In the genomic region with DNA sequence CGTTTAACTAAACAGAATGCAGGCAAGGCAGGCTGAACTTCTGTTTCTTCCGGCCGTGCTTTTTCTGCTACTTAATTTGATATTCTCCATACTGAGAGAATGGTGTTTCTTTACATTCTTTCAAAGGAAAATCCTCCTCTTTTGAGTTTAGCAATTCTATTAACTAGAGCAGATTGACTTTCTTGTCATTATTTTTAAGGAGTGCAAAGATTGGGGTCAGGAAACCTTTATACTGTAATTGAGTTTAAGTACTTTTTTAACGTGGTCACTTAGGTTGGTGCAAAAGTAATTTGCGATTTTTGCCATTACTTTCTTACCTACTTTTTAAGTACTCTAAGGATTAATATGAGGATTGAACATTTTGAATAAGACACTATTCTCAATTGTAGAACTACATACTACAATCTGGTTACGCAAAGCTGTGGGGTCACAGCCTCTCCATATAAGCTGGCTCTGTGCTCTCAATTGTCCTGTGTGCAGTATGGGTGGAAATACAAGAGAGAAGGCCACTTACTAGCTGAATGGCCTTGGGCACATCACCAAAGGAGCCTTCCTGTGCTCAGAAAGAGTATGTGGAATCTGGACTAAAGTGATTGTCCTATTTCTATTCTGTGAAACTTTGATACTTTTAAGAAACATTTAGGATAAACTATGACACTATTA, we compare ENCODE assay signal across 16 cellular contexts. TPM values are rescaled to one million over a fixed set of nuclear protein-coding genes. Genes with fewer than 3 reads are reported as not detected.
DNase-seq lines count a peak whose midpoint lies in the region; ATAC-seq and TF ChIP-seq lines count a peak whose summit lies in the region.
"Had no signal": no experiment of that assay in that cellular context is flagged by ENCODE, and none has a peak within 500 bp of the region (broad histone marks: within the 10 kb centered on the region; RNA-seq: fewer than 3 reads in every experiment).

No MANE protein-coding gene starts in this region.

- peak overlapping the region; percentile 80 for H3K27ac Mint-ChIP-seq in CD4-positive, alpha-beta T cell
- peak overlapping the region; percentile 73 for H3K27ac Mint-ChIP-seq in central memory CD8-positive, alpha-beta T cell (ENCODE audit: low read depth)
- peak overlapping the region; percentile 43 for H3K27ac Mint-ChIP-seq in nephron progenitor cell

- WGBS in sigmoid colon, 2 donors: 84 to 86% methylated on average over 6 of the region's 6 CpGs

- H3K36me3 Mint-ChIP-seq in CD4-positive, alpha-beta T cell (ENCODE audit: low read depth): peaks cover 35% of the 10 kb centered on the region
- peaks cover 23% of the 10 kb centered on the region for H3K36me3 Mint-ChIP-seq in central memory CD8-positive, alpha-beta T cell (ENCODE audit: insufficient read depth)
- H3K36me3 Mint-ChIP-seq in nephron progenitor cell (ENCODE audit: low read depth): peaks cover 3% of the 10 kb centered on the region

- ATAC-seq in CD4-positive, alpha-beta T cell (ENCODE audit: poor library complexity): no peak
- ATAC-seq in central memory CD8-positive, alpha-beta T cell (replicated peaks; ENCODE audit: extremely low read depth, poor library complexity, severe bottlenecking): no peak
- no peak for ATAC-seq in GM21447 (IDR thresholded peaks at IDR 0.05; ENCODE audit: unreplicated experiment)

- no peak for TF ChIP-seq POLR2A in sigmoid colon (IDR thresholded peaks at IDR 0.05)

- H3K9me3 ChIP-seq in CD4-positive, alpha-beta T cell (ENCODE audit: control insufficient read depth, low read length): no peaks in the 10 kb centered on the region
- no peaks in the 10 kb centered on the region for H3K9me3 ChIP-seq in HEK293 (ENCODE audit: control insufficient read depth, insufficient read depth, low read depth, low read length)
- no peaks in the 10 kb centered on the region for H3K9me3 ChIP-seq in sigmoid colon

- POLR2A ChIA-PET in CD4-positive, alpha-beta T cell (lab: Charles Lee): interaction anchor here (0.6 to 6.6 kb wide), 12 partner anchors 8 to 223 kb away, joined by 3 to 66 read pairs (median 4); a partner anchor contains a TSS
- POLR2A ChIA-PET in HEK293 (lab: Yijun Ruan, JAX): interaction anchor here (0.6 to 1.2 kb wide), 2 partner anchors 12 to 121 kb away, joined by 3 to 4 read pairs; no protein-coding TSS in a partner anchor

- H3K4me3 ChIP-seq in HEK293 (ENCODE audit: low read depth, low read length): no peak overlapping the region
- H3K4me3 ChIP-seq in sigmoid colon: no peak overlapping the region
- H3K4me3 ChIP-seq: cardiac muscle cell, lung had no signal

- H3K36me3 ChIP-seq in HEK293 (ENCODE audit: control insufficient read depth in 2 of 2, insufficient read depth in 1 of 2, low read length in 2 of 2) (peaks cover 2 to 4% of the 10 kb centered on the region in 2 experiments; a peak in 2 of 3 replicates), sigmoid colon (no peaks in the 10 kb centered on the region)
- H3K36me3 ChIP-seq: cardiac muscle cell had no signal

- H3K27ac ChIP-seq in CD4-positive, alpha-beta T cell (ENCODE audit: low read depth, low read length): peak overlapping the region; percentile 60
- H3K27ac ChIP-seq in HEK293 (ENCODE audit: extremely low read depth, low read depth, low read length): peak overlapping the region; percentile 6; the same call in 1 of the 2 replicates
- H3K27ac ChIP-seq in sigmoid colon: no peak overlapping the region
- H3K27ac ChIP-seq: cardiac muscle cell had no signal

- TF ChIP-seq EP300 in sigmoid colon (IDR thresholded peaks at IDR 0.05): no peak

- H3K4me1 ChIP-seq in HEK293 (ENCODE audit: control insufficient read depth, insufficient read depth, low read length) (peaks cover 43% of the 10 kb centered on the region), sigmoid colon (peaks cover 0 to 74% (median 64%) of the 10 kb centered on the region in 4 donors)

- no peak for DNase-seq in CD4-positive, alpha-beta T cell
- DNase-seq in central memory CD8-positive, alpha-beta T cell (ENCODE audit: low spot score in 2 of 2): no peak
- no peak for DNase-seq in nephron progenitor cell
- DNase-seq in SIG-M5 (lab: John Stamatoyannopoulos, UW): no peak
- no peak for DNase-seq in sigmoid colon
- DNase-seq: activated CD4-positive, alpha-beta T cell treated with anti-CD3 and anti-CD28 coated beads for 1 hour; activated gamma-delta T cell; DND-41; NCI-H187 treated with DMSO at 0.1 percent for 48 hours; NCI-H524; nucleus accumbens; stimulated activated naive CD4-positive, alpha-beta T cell had no signal

- no peaks in the 10 kb centered on the region for H3K27me3 Mint-ChIP-seq in CD4-positive, alpha-beta T cell
- no peaks in the 10 kb centered on the region for H3K27me3 Mint-ChIP-seq in central memory CD8-positive, alpha-beta T cell
- H3K27me3 Mint-ChIP-seq in nephron progenitor cell (ENCODE audit: low read depth, poor library complexity): peaks cover 4% of the 10 kb centered on the region

- no peaks in the 10 kb centered on the region for H3K9me3 Mint-ChIP-seq in CD4-positive, alpha-beta T cell
- H3K9me3 Mint-ChIP-seq in central memory CD8-positive, alpha-beta T cell: no peaks in the 10 kb centered on the region
- H3K9me3 Mint-ChIP-seq in nephron progenitor cell: no peaks in the 10 kb centered on the region

- peaks cover 94% of the 10 kb centered on the region for H3K4me1 Mint-ChIP-seq in CD4-positive, alpha-beta T cell (ENCODE audit: low read depth)
- H3K4me1 Mint-ChIP-seq in central memory CD8-positive, alpha-beta T cell: peaks cover 83% of the 10 kb centered on the region
- peaks cover 45% of the 10 kb centered on the region for H3K4me1 Mint-ChIP-seq in nephron progenitor cell

- no peaks in the 10 kb centered on the region for H3K27me3 ChIP-seq in CD4-positive, alpha-beta T cell (ENCODE audit: control insufficient read depth, insufficient read depth, low read length)
- H3K27me3 ChIP-seq in sigmoid colon: no peaks in the 10 kb centered on the region
- H3K27me3 ChIP-seq: cardiac muscle cell had no signal

- H3K4me3 Mint-ChIP-seq in CD4-positive, alpha-beta T cell: peak overlapping the region; percentile 68
- peak overlapping the region; percentile 72 for H3K4me3 Mint-ChIP-seq in central memory CD8-positive, alpha-beta T cell
- H3K4me3 Mint-ChIP-seq in nephron progenitor cell: no peak overlapping the region

- no peak for TF ChIP-seq CTCF in CD4-positive, alpha-beta T cell (IDR thresholded peaks at IDR 0.05)
- no peak for TF ChIP-seq CTCF in HEK293 (tag by site-specific recombination; IDR thresholded peaks at IDR 0.05)
- TF ChIP-seq CTCF in nephron progenitor cell (IDR thresholded peaks at IDR 0.05): no peak
- TF ChIP-seq CTCF in sigmoid colon (IDR thresholded peaks at IDR 0.05): no peak

- intact Hi-C loops in CD4-positive, alpha-beta T cell (cut with DNase I, micrococcal nuclease): loop anchor here in 1 of 2 experiments (1.0 kb wide), 1 partner anchor 10 kb away; no protein-coding TSS in a partner anchor
- intact Hi-C loops in sigmoid colon (cut with DNase I): no loop called here

- CTCF ChIA-PET in CD4-positive, alpha-beta T cell (lab: Charles Lee): interaction anchor here (1.5 to 1.7 kb wide), 3 partner anchors 27 to 70 kb away, joined by 3 to 4 read pairs (median 4); no protein-coding TSS in a partner anchor
- CTCF ChIA-PET in HEK293 (lab: Yijun Ruan, JAX): interaction anchor here (0.6 kb wide), 1 partner anchor 1808 kb away, joined by 4 read pairs; no protein-coding TSS in a partner anchor

TF ChIP-seq in HEK293, 187 proteins besides CTCF, POLR2A, EP300 and RAD21 (continues in another document):
- TF ChIP-seq ZNF132 (tag by site-specific recombination; IDR thresholded peaks at IDR 0.05; ENCODE audit: borderline replicate concordance) (no peak), SETDB1 (IDR thresholded peaks at IDR 0.05; ENCODE audit: insufficient read length, low read length) (peak; percentile 13), PRDM1 (tag by site-specific recombination; IDR thresholded peaks at IDR 0.05) (no peak), ZNF10 (tag by site-specific recombination; IDR thresholded peaks at IDR 0.05) (no peak), ZNF433 (tag by site-specific recombination; IDR thresholded peaks at IDR 0.05; ENCODE audit: low read depth) (no peak)
- TF ChIP-seq, protein P1, sequence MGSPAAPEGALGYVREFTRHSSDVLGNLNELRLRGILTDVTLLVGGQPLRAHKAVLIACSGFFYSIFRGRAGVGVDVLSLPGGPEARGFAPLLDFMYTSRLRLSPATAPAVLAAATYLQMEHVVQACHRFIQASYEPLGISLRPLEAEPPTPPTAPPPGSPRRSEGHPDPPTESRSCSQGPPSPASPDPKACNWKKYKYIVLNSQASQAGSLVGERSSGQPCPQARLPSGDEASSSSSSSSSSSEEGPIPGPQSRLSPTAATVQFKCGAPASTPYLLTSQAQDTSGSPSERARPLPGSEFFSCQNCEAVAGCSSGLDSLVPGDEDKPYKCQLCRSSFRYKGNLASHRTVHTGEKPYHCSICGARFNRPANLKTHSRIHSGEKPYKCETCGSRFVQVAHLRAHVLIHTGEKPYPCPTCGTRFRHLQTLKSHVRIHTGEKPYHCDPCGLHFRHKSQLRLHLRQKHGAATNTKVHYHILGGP (tag by site-specific recombination; IDR thresholded peaks at IDR 0.05): no peak
- TF ChIP-seq, protein P2, sequence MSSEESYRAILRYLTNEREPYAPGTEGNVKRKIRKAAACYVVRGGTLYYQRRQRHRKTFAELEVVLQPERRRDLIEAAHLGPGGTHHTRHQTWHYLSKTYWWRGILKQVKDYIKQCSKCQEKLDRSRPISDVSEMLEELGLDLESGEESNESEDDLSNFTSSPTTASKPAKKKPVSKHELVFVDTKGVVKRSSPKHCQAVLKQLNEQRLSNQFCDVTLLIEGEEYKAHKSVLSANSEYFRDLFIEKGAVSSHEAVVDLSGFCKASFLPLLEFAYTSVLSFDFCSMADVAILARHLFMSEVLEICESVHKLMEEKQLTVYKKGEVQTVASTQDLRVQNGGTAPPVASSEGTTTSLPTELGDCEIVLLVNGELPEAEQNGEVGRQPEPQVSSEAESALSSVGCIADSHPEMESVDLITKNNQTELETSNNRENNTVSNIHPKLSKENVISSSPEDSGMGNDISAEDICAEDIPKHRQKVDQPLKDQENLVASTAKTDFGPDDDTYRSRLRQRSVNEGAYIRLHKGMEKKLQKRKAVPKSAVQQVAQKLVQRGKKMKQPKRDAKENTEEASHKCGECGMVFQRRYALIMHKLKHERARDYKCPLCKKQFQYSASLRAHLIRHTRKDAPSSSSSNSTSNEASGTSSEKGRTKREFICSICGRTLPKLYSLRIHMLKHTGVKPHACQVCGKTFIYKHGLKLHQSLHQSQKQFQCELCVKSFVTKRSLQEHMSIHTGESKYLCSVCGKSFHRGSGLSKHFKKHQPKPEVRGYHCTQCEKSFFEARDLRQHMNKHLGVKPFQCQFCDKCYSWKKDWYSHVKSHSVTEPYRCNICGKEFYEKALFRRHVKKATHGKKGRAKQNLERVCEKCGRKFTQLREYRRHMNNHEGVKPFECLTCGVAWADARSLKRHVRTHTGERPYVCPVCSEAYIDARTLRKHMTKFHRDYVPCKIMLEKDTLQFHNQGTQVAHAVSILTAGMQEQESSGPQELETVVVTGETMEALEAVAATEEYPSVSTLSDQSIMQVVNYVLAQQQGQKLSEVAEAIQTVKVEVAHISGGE (tag by site-specific recombination; conservative IDR thresholded peaks at IDR 0.05; ENCODE audit: low read depth): no peak

RNA-seq across cellular contexts. Expression of a gene that starts 16.7 kb away (rescaled TPM):
- total RNA-seq in CD4-positive, alpha-beta T cell: 100 to 1,000 TPM; 203 to 207 TPM
- total RNA-seq in sigmoid colon: 10 to 100 TPM; 33.5 to 42.1 (median 35.6) TPM
- 10 to 100 TPM; 16.7 to 20.8 (median 18.0) TPM for polyA plus RNA-seq in sigmoid colon

Comparison
In these comparisons a context has a peak if more than half of its experiments do, and no peak if none do; other contexts are left out.
1. H3K27ac ChIP-seq: peak in CD4-positive, alpha-beta T cell (single experiment) and HEK293 (single experiment); none in sigmoid colon (0 of 4).
2. RNA of a gene that starts 16.7 kb away (total RNA-seq): 203 to 207 TPM in CD4-positive, alpha-beta T cell; 33.5 to 42.1 TPM in sigmoid colon; every median in the first group is over 4 times any median in the second.
3. Peak in every context shown above with its lines, with median percentiles within 50 percentile points of each other: H3K27ac Mint-ChIP-seq.